8 cellular contexts compared by ENCODE assay signal in the genomic region with DNA sequence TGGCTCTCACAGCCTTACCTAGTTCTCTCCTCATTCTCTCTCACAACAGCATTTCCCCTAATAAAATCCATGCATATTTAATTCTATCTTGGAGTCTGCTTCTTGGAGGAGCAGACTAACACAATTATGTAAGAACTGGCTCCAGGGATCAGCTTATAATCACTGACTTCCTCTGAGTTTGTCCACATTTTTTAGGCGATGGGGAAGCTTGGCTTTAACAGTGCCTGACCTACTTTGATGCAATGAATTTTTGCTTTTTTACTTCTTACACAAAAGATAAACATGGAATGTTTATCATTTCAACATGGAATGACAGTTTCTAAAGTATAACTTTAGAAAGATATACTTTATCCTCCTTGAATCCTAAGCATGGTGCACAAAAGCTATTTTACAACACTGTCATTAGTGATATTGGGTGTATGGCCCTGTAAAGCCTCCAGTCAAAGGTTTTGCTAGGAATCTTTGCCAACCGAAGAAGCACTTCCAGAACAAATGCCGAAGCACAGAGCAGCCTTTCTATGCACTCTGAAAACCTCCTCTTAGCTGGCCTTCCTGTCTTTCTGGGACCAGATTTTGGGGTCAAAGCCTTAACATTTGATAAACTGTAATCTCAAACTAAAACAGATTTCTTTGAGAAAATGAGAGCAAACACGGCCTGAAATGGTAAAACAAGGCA.
DNase-seq lines count a peak whose midpoint lies in the region; ATAC-seq lines count a peak whose summit lies in the region.

No MANE protein-coding gene starts in this region.

- H3K36me3 ChIP-seq in mucosa of rectum (ENCODE audit: control insufficient read depth in 2 of 2, insufficient read depth in 2 of 2, low read length in 2 of 2): no peaks in the 10 kb centered on the region

- peak overlapping the region; percentile 52 to 57 for H3K9ac ChIP-seq in mucosa of rectum (ENCODE audit: low read depth in 1 of 2, low read length in 2 of 2)

- peak overlapping the region; percentile 60 to 75 for H3K4me3 ChIP-seq in mucosa of rectum (ENCODE audit: low read length in 2 of 2)

- peak overlapping the region; percentile 94 for H3K4me3 Mint-ChIP-seq in activated naive CD4-positive, alpha-beta T cell treated with anti-CD3 and anti-CD28 coated beads, Interleukin-2, amount 50 U/mL, for 24 hours
- peak overlapping the region; percentile 83 to 86 for H3K4me3 Mint-ChIP-seq in effector memory CD8-positive, alpha-beta T cell

- H3K27me3 ChIP-seq in mucosa of rectum (ENCODE audit: control insufficient read depth in 2 of 2, insufficient read depth in 2 of 2, low read length in 2 of 2): no peaks in the 10 kb centered on the region

- H3K4me1 ChIP-seq in mucosa of rectum (ENCODE audit: control insufficient read depth in 2 of 2, insufficient read depth in 2 of 2, low read length in 2 of 2): peaks cover 0 to 9% of the 10 kb centered on the region in 2 donors

- peaks cover 43% of the 10 kb centered on the region for H3K4me1 Mint-ChIP-seq in activated naive CD4-positive, alpha-beta T cell treated with anti-CD3 and anti-CD28 coated beads, Interleukin-2, amount 50 U/mL, for 24 hours
- H3K4me1 Mint-ChIP-seq in effector memory CD8-positive, alpha-beta T cell (ENCODE audit: low read depth in 2 of 2): peaks cover 16 to 25% of the 10 kb centered on the region in 2 donors

- H3K27me3 Mint-ChIP-seq in activated naive CD4-positive, alpha-beta T cell treated with anti-CD3 and anti-CD28 coated beads, Interleukin-2, amount 50 U/mL, for 24 hours: no peaks in the 10 kb centered on the region
- H3K27me3 Mint-ChIP-seq in effector memory CD8-positive, alpha-beta T cell: no peaks in the 10 kb centered on the region

- H3K9me3 Mint-ChIP-seq in activated naive CD4-positive, alpha-beta T cell treated with anti-CD3 and anti-CD28 coated beads, Interleukin-2, amount 50 U/mL, for 24 hours: no peaks in the 10 kb centered on the region
- no peaks in the 10 kb centered on the region for H3K9me3 Mint-ChIP-seq in effector memory CD8-positive, alpha-beta T cell

- no peak overlapping the region for H3K27ac Mint-ChIP-seq in activated naive CD4-positive, alpha-beta T cell treated with anti-CD3 and anti-CD28 coated beads, Interleukin-2, amount 50 U/mL, for 24 hours
- H3K27ac Mint-ChIP-seq in effector memory CD8-positive, alpha-beta T cell: peak overlapping the region in 1 of 2 donors; percentile 91

- H3K36me3 Mint-ChIP-seq in activated naive CD4-positive, alpha-beta T cell treated with anti-CD3 and anti-CD28 coated beads, Interleukin-2, amount 50 U/mL, for 24 hours: peaks cover 2% of the 10 kb centered on the region
- H3K36me3 Mint-ChIP-seq in effector memory CD8-positive, alpha-beta T cell (ENCODE audit: insufficient read depth): peaks cover 4% of the 10 kb centered on the region

- H3K27ac ChIP-seq in mucosa of rectum (ENCODE audit: low read depth in 2 of 2, low read length in 2 of 2): peak overlapping the region; percentile 40 to 52

- DNase-seq in activated naive CD4-positive, alpha-beta T cell treated with anti-CD3 and anti-CD28 coated beads, Interleukin-2, amount 50 U/mL, for 16 hours: no peak
- DNase-seq in effector memory CD8-positive, alpha-beta T cell: no peak
- no peak for DNase-seq in NCI-H2196 treated with DMSO at 0.1 percent for 48 hours (lab: John Stamatoyannopoulos, UW; ENCODE audit: unreplicated experiment)
- no peak for DNase-seq in LoVo (ENCODE audit: low spot score)

- ATAC-seq in effector memory CD8-positive, alpha-beta T cell (replicated peaks): no peak
- ATAC-seq in GM21528 (IDR thresholded peaks at IDR 0.05; ENCODE audit: low FRiP score, unreplicated experiment) (no peak), HG03342 (IDR thresholded peaks at IDR 0.05; ENCODE audit: unreplicated experiment) (no peak)

- no peaks in the 10 kb centered on the region for H3K9me3 ChIP-seq in mucosa of rectum (ENCODE audit: control insufficient read depth in 2 of 2, low read length in 2 of 2)
